17 cellular contexts compared by ENCODE assay signal in genomic region chr3:71991051-71991450, GRCh38.
DNase-seq lines count a peak whose midpoint lies in the region; ATAC-seq and TF ChIP-seq lines count a peak whose summit lies in the region.
"Had no signal": no experiment of that assay in that cellular context is flagged by ENCODE, and none has a peak within 500 bp of the region (broad histone marks: within the 10 kb centered on the region; RNA-seq: fewer than 3 reads in every experiment).

No MANE protein-coding gene starts in this region.

- H3K4me3 ChIP-seq in fibroblast of mammary gland (ENCODE audit: control insufficient read depth, low read depth, low read length) (no peak overlapping the region), lower lobe of right lung (no peak overlapping the region)
- H3K4me3 ChIP-seq: GM12878, GM23248 had no signal

- TF ChIP-seq CTCF in VCaP (conservative IDR thresholded peaks at IDR 0.05) (no peak), fibroblast of mammary gland (conservative IDR thresholded peaks at IDR 0.05; ENCODE audit: control insufficient read depth, insufficient read depth, low read depth, low read length) (no peak), nephron progenitor cell (IDR thresholded peaks at IDR 0.05) (no peak), lower lobe of right lung (IDR thresholded peaks at IDR 0.05) (no peak)

- no peak overlapping the region for H3K27ac Mint-ChIP-seq in nephron progenitor cell
- H3K27ac Mint-ChIP-seq: CD8-positive, alpha-beta T cell; HFFc6 had no signal

- H3K27me3 ChIP-seq in lower lobe of right lung (ENCODE audit: low read depth) = no peaks in the 10 kb centered on the region

- intact Hi-C loops in lower lobe of right lung (cut with DNase I) = no loop called here

- H3K36me3 Mint-ChIP-seq in nephron progenitor cell (ENCODE audit: low read depth) = no peaks in the 10 kb centered on the region
- no peaks in the 10 kb centered on the region for H3K36me3 Mint-ChIP-seq in activated T-cell treated with anti-CD3 and anti-CD28 coated beads, Interleukin-2, amount 50 U/mL, for 4 hours (ENCODE audit: insufficient read depth)
- H3K36me3 Mint-ChIP-seq: CD8-positive, alpha-beta T cell had no signal

- H3K4me3 Mint-ChIP-seq in nephron progenitor cell = no peak overlapping the region
- H3K4me3 Mint-ChIP-seq in activated T-cell treated with anti-CD3 and anti-CD28 coated beads, Interleukin-2, amount 50 U/mL, for 4 hours = no peak overlapping the region
- H3K4me3 Mint-ChIP-seq: CD8-positive, alpha-beta T cell; HFFc6 had no signal

- H3K4me1 ChIP-seq in lower lobe of right lung = no peaks in the 10 kb centered on the region

- peaks cover 14% of the 10 kb centered on the region for H3K4me1 Mint-ChIP-seq in nephron progenitor cell
- H3K4me1 Mint-ChIP-seq in activated T-cell treated with anti-CD3 and anti-CD28 coated beads, Interleukin-2, amount 50 U/mL, for 4 hours (ENCODE audit: low read depth) = no peaks in the 10 kb centered on the region

- H3K9me3 Mint-ChIP-seq in nephron progenitor cell = peaks cover 9% of the 10 kb centered on the region
- H3K9me3 Mint-ChIP-seq in activated T-cell treated with anti-CD3 and anti-CD28 coated beads, Interleukin-2, amount 50 U/mL, for 4 hours = peaks cover 3% of the 10 kb centered on the region
- H3K9me3 Mint-ChIP-seq: HFFc6 had no signal

- DNase-seq in HCEC 1CT (peak; percentile 31), fibroblast of mammary gland (ENCODE audit: low read depth) (peak; percentile 78), nephron progenitor cell (no peak), lower lobe of right lung (no peak)
- DNase-seq in activated T-cell treated with anti-CD3 and anti-CD28 coated beads, Interleukin-2, amount 50 U/mL, for 4 hours = no peak
- DNase-seq in activated effector memory CD4-positive, alpha-beta T cell treated with Interleukin-2 at 50 U/mL for 16 hours = no peak
- DNase-seq: ACHN; Calu3; CD8-positive, alpha-beta T cell; DMS79 treated with DMSO at 0.1 percent for 48 hours; GM23248; HFFc6 had no signal

- no peaks in the 10 kb centered on the region for H3K27me3 Mint-ChIP-seq in nephron progenitor cell (ENCODE audit: low read depth, poor library complexity)
- peaks cover 8% of the 10 kb centered on the region for H3K27me3 Mint-ChIP-seq in activated T-cell treated with anti-CD3 and anti-CD28 coated beads, Interleukin-2, amount 50 U/mL, for 4 hours (ENCODE audit: low read depth)

- H3K9me3 ChIP-seq in lower lobe of right lung = no peaks in the 10 kb centered on the region

- H3K27ac ChIP-seq in VCaP (peak overlapping the region; percentile 22; the same call in 1 of the 2 replicates), lower lobe of right lung (no peak overlapping the region)
- H3K27ac ChIP-seq: GM23248, KMS-11 had no signal

- no peaks in the 10 kb centered on the region for H3K36me3 ChIP-seq in lower lobe of right lung

- no peak for ATAC-seq in lower lobe of right lung
- ATAC-seq in activated T-cell treated with anti-CD3 and anti-CD28 coated beads, Interleukin-2, amount 50 U/mL, for 4 hours = no peak
- ATAC-seq: CD8-positive, alpha-beta T cell; GM12878; HCT116; HepG2 had no signal

Comparison
In these comparisons a context has a peak if more than half of its experiments do, and no peak if none do; other contexts are left out.
1. DNase-seq: peak in HCEC 1CT (single experiment) and fibroblast of mammary gland (single experiment); none in nephron progenitor cell (single experiment), lower lobe of right lung (single experiment), activated T-cell treated with anti-CD3 and anti-CD28 coated beads, Interleukin-2, amount 50 U/mL, for 4 hours (single experiment) and activated effector memory CD4-positive, alpha-beta T cell treated with Interleukin-2 at 50 U/mL for 16 hours (single experiment).